ENCODE assay signal across 8 cellular contexts in genomic region chr16:27245276-27246231, GRCh38. TPM values are rescaled to one million over a fixed set of nuclear protein-coding genes. Genes with fewer than 3 reads are reported as not detected.
DNase-seq lines count a peak whose midpoint lies in the region; TF ChIP-seq lines count a peak whose summit lies in the region.

No MANE protein-coding gene starts in this region.

- H3K36me3 Mint-ChIP-seq in chondrocyte (ENCODE audit: low read depth), result no peaks in the 10 kb centered on the region

- H3K9me3 Mint-ChIP-seq in chondrocyte (ENCODE audit: low read depth), result no peaks in the 10 kb centered on the region

- H3K4me3 Mint-ChIP-seq in chondrocyte (ENCODE audit: unreplicated experiment), result no peak overlapping the region

- H3K36me3 ChIP-seq in urinary bladder (ENCODE audit: insufficient read depth), result no peaks in the 10 kb centered on the region

- H3K27ac Mint-ChIP-seq in chondrocyte (ENCODE audit: unreplicated experiment), result peak overlapping the region; percentile 99

- no peak for TF ChIP-seq CTCF in chondrocyte (IDR thresholded peaks at IDR 0.05)

- WGBS in urinary bladder, result 25% methylated on average over 20 of the region's 20 CpGs

- peak overlapping the region; percentile 63 for H3K27ac ChIP-seq in urinary bladder (ENCODE audit: low read depth)

- peaks cover 71% of the 10 kb centered on the region for H3K4me1 Mint-ChIP-seq in chondrocyte (ENCODE audit: low read depth)

- peak; percentile 53 to 57 (median 56) for DNase-seq in stimulated activated CD4-positive, alpha-beta T cell treated with anti-CD3 and anti-CD28 coated beads, Interleukin-12 subunit alpha, Interleukin-12 subunit beta, amount 100 ng/mL, for 48 hours (ENCODE audit: low read depth in 2 of 3, low spot score in 1 of 3)
- DNase-seq in stimulated activated CD4-positive, alpha-beta T cell treated with anti-CD3 and anti-CD28 coated beads, Interleukin-4, amount 100 ng/mL, for 4 hours, result no peak
- DNase-seq in chondrocyte (ENCODE audit: low spot score), result no peak
- DNase-seq in mucosa of gallbladder (ENCODE audit: low spot score), result peak; percentile 45
- DNase-seq in NCI-H526 treated with DMSO at 0.1 percent for 48 hours (lab: John Stamatoyannopoulos, UW), result no peak
- DNase-seq in NCI-H187 (lab: John Stamatoyannopoulos, UW), result no peak
- no peak for DNase-seq in NCI-H1930 (lab: John Stamatoyannopoulos, UW)

- H3K27me3 Mint-ChIP-seq in chondrocyte (ENCODE audit: low read depth), result no peaks in the 10 kb centered on the region

- no peaks in the 10 kb centered on the region for H3K4me1 ChIP-seq in urinary bladder (ENCODE audit: insufficient read depth)

- no peak overlapping the region for H3K4me3 ChIP-seq in urinary bladder (ENCODE audit: low read depth, low read length)

RNA-seq across cellular contexts. Expression of gene NSMCE1, which starts 23.0 kb away (rescaled TPM):
- 19.6 to 23.2 TPM (median 21.2 TPM) in 3 replicates for total RNA-seq in chondrocyte
- 72.0 TPM for total RNA-seq in mucosa of gallbladder
- total RNA-seq in urinary bladder, result 33.9 TPM
- 76.3 TPM for polyA plus RNA-seq in urinary bladder

RNA-seq across cellular contexts. Expression of gene KDM8, which starts 42.2 kb away (rescaled TPM):
- 4.4 to 9.3 TPM (median 5.6 TPM) in 3 replicates for total RNA-seq in chondrocyte
- total RNA-seq in mucosa of gallbladder, result 14.8 TPM
- 3.3 TPM for total RNA-seq in urinary bladder
- polyA plus RNA-seq in urinary bladder, result 4.4 TPM

Comparison
In these comparisons a context has a peak if more than half of its experiments do, and no peak if none do; other contexts are left out.
1. DNase-seq: peak in stimulated activated CD4-positive, alpha-beta T cell treated with anti-CD3 and anti-CD28 coated beads, Interleukin-12 subunit alpha, Interleukin-12 subunit beta, amount 100 ng/mL, for 48 hours (3 of 3) and mucosa of gallbladder (single experiment); none in stimulated activated CD4-positive, alpha-beta T cell treated with anti-CD3 and anti-CD28 coated beads, Interleukin-4, amount 100 ng/mL, for 4 hours (0 of 2), chondrocyte (single experiment), NCI-H526 treated with DMSO at 0.1 percent for 48 hours (single experiment), NCI-H187 (0 of 2) and NCI-H1930 (0 of 2).